Comparison of ENCODE assay signal across 1 cellular context in genomic region chr2:159513745-159514144, GRCh38.
TF ChIP-seq lines count a peak whose summit lies in the region.

No MANE protein-coding gene starts in this region.

TF ChIP-seq in WTC11, 78 proteins besides CTCF, POLR2A, EP300 and RAD21 (continued from another document):
- TF ChIP-seq ERG (CRISPR knock-in tag; IDR thresholded peaks at IDR 0.05) (no peak), ZNF138 (CRISPR knock-in tag; conservative IDR thresholded peaks at IDR 0.05) (no peak), NFATC4 (CRISPR knock-in tag; IDR thresholded peaks at IDR 0.05) (no peak), ZNF232 (CRISPR knock-in tag; IDR thresholded peaks at IDR 0.05) (no peak), STAT6 (CRISPR knock-in tag; conservative IDR thresholded peaks at IDR 0.05; ENCODE audit: low read depth) (no peak)
